Comparison of ENCODE assay signal across 22 cellular contexts in genomic region chr7:115037128-115037802, GRCh38.
DNase-seq lines count a peak whose midpoint lies in the region; ATAC-seq and TF ChIP-seq lines count a peak whose summit lies in the region.
"Had no signal": no experiment of that assay in that cellular context is flagged by ENCODE, and none has a peak within 500 bp of the region (broad histone marks: within the 10 kb centered on the region; RNA-seq: fewer than 3 reads in every experiment).

No MANE protein-coding gene starts in this region.

- H3K36me3 ChIP-seq in WERI-Rb-1 = no peaks in the 10 kb centered on the region

- peak overlapping the region; percentile 25 for H3K27ac Mint-ChIP-seq in activated T-cell treated with anti-CD3 and anti-CD28 coated beads, Interleukin-2, amount 50 U/mL, for 72 hours
- H3K27ac Mint-ChIP-seq: stimulated activated naive CD8-positive, alpha-beta T cell treated with anti-CD3 and anti-CD28 coated beads, Interleukin-15, Interleukin-2, amounts not matched to agents 100 ng/mL and 50 ng/mL, for 24 hours; T-helper 17 cell had no signal

- no peak overlapping the region for H3K27ac ChIP-seq in WERI-Rb-1
- H3K27ac ChIP-seq: GM23248 had no signal

- no peaks in the 10 kb centered on the region for H3K36me3 Mint-ChIP-seq in activated T-cell treated with anti-CD3 and anti-CD28 coated beads, Interleukin-2, amount 50 U/mL, for 72 hours (ENCODE audit: insufficient read depth in 2 of 2)
- H3K36me3 Mint-ChIP-seq in activated T-cell treated with anti-CD3 and anti-CD28 coated beads, Interleukin-2, amount 50 U/mL, for 4 hours (ENCODE audit: insufficient read depth) = no peaks in the 10 kb centered on the region

- H3K9me3 Mint-ChIP-seq in activated T-cell treated with anti-CD3 and anti-CD28 coated beads, Interleukin-2, amount 50 U/mL, for 72 hours = peaks cover 0 to 3% of the 10 kb centered on the region in 2 donors
- no peaks in the 10 kb centered on the region for H3K9me3 Mint-ChIP-seq in activated T-cell treated with anti-CD3 and anti-CD28 coated beads, Interleukin-2, amount 50 U/mL, for 4 hours
- H3K9me3 Mint-ChIP-seq: nephron; stimulated activated naive CD8-positive, alpha-beta T cell treated with anti-CD3 and anti-CD28 coated beads, Interleukin-15, Interleukin-2, amounts not matched to agents 100 ng/mL and 50 ng/mL, for 24 hours had no signal

- no peak for ATAC-seq in activated T-cell treated with anti-CD3 and anti-CD28 coated beads, Interleukin-2, amount 50 U/mL, for 72 hours (replicated peaks in 1 of 2)
- ATAC-seq in activated T-cell treated with anti-CD3 and anti-CD28 coated beads, Interleukin-2, amount 50 U/mL, for 4 hours = no peak
- peak; percentile 64 for ATAC-seq in GM21390 (IDR thresholded peaks at IDR 0.05; ENCODE audit: unreplicated experiment)
- peak; percentile 51 for ATAC-seq in HG03439 (IDR thresholded peaks at IDR 0.05; ENCODE audit: unreplicated experiment)
- no peak for ATAC-seq in left cardiac atrium
- ATAC-seq: Right ventricle myocardium inferior, T-helper 17 cell had no signal

- H3K27me3 ChIP-seq in WERI-Rb-1 (ENCODE audit: insufficient read depth, low read depth, severe bottlenecking) = no peaks in the 10 kb centered on the region

- intact Hi-C loops in left cardiac atrium (cut with DNase I) = no loop called here

- H3K4me3 Mint-ChIP-seq in activated T-cell treated with anti-CD3 and anti-CD28 coated beads, Interleukin-2, amount 50 U/mL, for 72 hours = no peak overlapping the region
- no peak overlapping the region for H3K4me3 Mint-ChIP-seq in activated T-cell treated with anti-CD3 and anti-CD28 coated beads, Interleukin-2, amount 50 U/mL, for 4 hours
- H3K4me3 Mint-ChIP-seq: nephron; stimulated activated naive CD8-positive, alpha-beta T cell treated with anti-CD3 and anti-CD28 coated beads, Interleukin-15, Interleukin-2, amounts not matched to agents 100 ng/mL and 50 ng/mL, for 24 hours; T-helper 17 cell had no signal

- TF ChIP-seq CTCF in fibroblast of the aortic adventitia (IDR thresholded peaks at IDR 0.05; ENCODE audit: insufficient read depth, low read length) (no peak), WERI-Rb-1 (IDR thresholded peaks at IDR 0.05; ENCODE audit: low read depth, low read length) (no peak)

- no peaks in the 10 kb centered on the region for H3K27me3 Mint-ChIP-seq in activated T-cell treated with anti-CD3 and anti-CD28 coated beads, Interleukin-2, amount 50 U/mL, for 72 hours (ENCODE audit: low read depth)
- H3K27me3 Mint-ChIP-seq in activated T-cell treated with anti-CD3 and anti-CD28 coated beads, Interleukin-2, amount 50 U/mL, for 4 hours (ENCODE audit: low read depth) = no peaks in the 10 kb centered on the region
- H3K27me3 Mint-ChIP-seq: stimulated activated naive CD8-positive, alpha-beta T cell treated with anti-CD3 and anti-CD28 coated beads, Interleukin-15, Interleukin-2, amounts not matched to agents 100 ng/mL and 50 ng/mL, for 24 hours; T-helper 17 cell had no signal

- DNase-seq in activated T-cell treated with anti-CD3 and anti-CD28 coated beads, Interleukin-2, amount 50 U/mL, for 72 hours = no peak
- DNase-seq in activated T-cell treated with anti-CD3 and anti-CD28 coated beads, Interleukin-2, amount 50 U/mL, for 4 hours = no peak
- DNase-seq in fibroblast of the aortic adventitia (ENCODE audit: low read depth) (peak; percentile 30), WERI-Rb-1 (no peak), dermis blood vessel endothelial cell (no peak), left cardiac atrium (no peak)
- DNase-seq: ACHN; activated CD4-positive, alpha-beta T cell treated with anti-CD3 and anti-CD28 coated beads for 4 hours; activated T-cell treated with anti-CD3 and anti-CD28 coated beads, Interleukin-2, amount 50 U/mL, for 48 hours; CD8-positive, alpha-beta memory T cell; central memory CD4-positive, alpha-beta T cell; GM23248; IMR-90; NCI-H1048; NCI-H2171 treated with DMSO at 0.1 percent for 48 hours; T-helper 17 cell had no signal

- H3K4me3 ChIP-seq in fibroblast of the aortic adventitia (ENCODE audit: low read depth, low read length) (no peak overlapping the region), WERI-Rb-1 (ENCODE audit: low read depth, low read length) (no peak overlapping the region)
- H3K4me3 ChIP-seq: GM23248, lung had no signal

- H3K9me3 ChIP-seq in WERI-Rb-1 (ENCODE audit: severe bottlenecking) = no peaks in the 10 kb centered on the region

- peaks cover 12% of the 10 kb centered on the region for H3K4me1 Mint-ChIP-seq in activated T-cell treated with anti-CD3 and anti-CD28 coated beads, Interleukin-2, amount 50 U/mL, for 72 hours (ENCODE audit: low read depth)
- peaks cover 6% of the 10 kb centered on the region for H3K4me1 Mint-ChIP-seq in activated T-cell treated with anti-CD3 and anti-CD28 coated beads, Interleukin-2, amount 50 U/mL, for 4 hours (ENCODE audit: low read depth)

Comparison
In these comparisons a context has a peak if more than half of its experiments do, and no peak if none do; other contexts are left out.
1. ATAC-seq: peak in GM21390 (single experiment) and HG03439 (single experiment); none in activated T-cell treated with anti-CD3 and anti-CD28 coated beads, Interleukin-2, amount 50 U/mL, for 72 hours (0 of 2), activated T-cell treated with anti-CD3 and anti-CD28 coated beads, Interleukin-2, amount 50 U/mL, for 4 hours (0 of 2) and left cardiac atrium (0 of 2).